In the genomic region with DNA sequence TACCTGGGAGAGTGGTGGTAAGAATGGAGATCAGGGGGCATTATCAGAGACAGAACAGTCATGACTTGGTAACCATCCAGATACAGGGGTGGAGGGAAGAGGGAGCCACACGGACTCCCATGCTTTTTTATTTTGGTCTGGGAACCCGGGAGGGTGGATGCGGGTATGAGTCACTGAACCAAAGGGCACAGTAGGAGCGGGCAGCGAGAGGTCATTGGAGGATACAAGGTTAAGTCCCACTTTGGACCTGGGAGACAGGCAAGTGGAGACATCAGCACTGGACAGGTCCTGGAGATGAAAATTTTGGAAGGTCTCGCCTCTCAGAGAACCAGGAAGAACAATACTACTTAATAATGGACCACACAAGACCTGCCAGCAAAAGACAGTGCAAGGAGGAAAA, we compare ENCODE assay signal across 32 cellular contexts. TPM values are rescaled to one million over a fixed set of nuclear protein-coding genes. Genes with fewer than 3 reads are reported as not detected.
A peak's percentile ranks its signal among the peaks of the same experiment; 100 is the strongest.
DNase-seq lines count a peak whose midpoint lies in the region; ATAC-seq and TF ChIP-seq lines count a peak whose summit lies in the region.
"Had no signal": no experiment of that assay in that cellular context is flagged by ENCODE, and none has a peak within 500 bp of the region (broad histone marks: within the 10 kb centered on the region; RNA-seq: fewer than 3 reads in every experiment).

No MANE protein-coding gene starts in this region.

- peak overlapping the region; percentile 46 for H3K27ac Mint-ChIP-seq in activated naive CD8-positive, alpha-beta T cell
- no peak overlapping the region for H3K27ac Mint-ChIP-seq in activated naive CD8-positive, alpha-beta T cell treated with anti-CD3 and anti-CD28 coated beads, Interleukin-2, amount 50 U/mL, for 24 hours
- peak overlapping the region; percentile 38 for H3K27ac Mint-ChIP-seq in Calu3 (ENCODE audit: unreplicated experiment)
- H3K27ac Mint-ChIP-seq: activated T-helper 2 cell treated with anti-CD3 and anti-CD28 coated beads, Interferon-gamma antibody, Interleukin-2, Interleukin-4, amounts not matched to agents 10 μg/mL and 5 μg/mL and 100 μg/mL, durations not matched to agents 14 hours and 24 hours and 36 hours; stimulated activated naive CD8-positive, alpha-beta T cell treated with anti-CD3 and anti-CD28 coated beads, Interleukin-15, Interleukin-2, amounts not matched to agents 100 ng/mL and 50 ng/mL, for 24 hours had no signal

- CTCF ChIA-PET in Calu3 (lab: Charles Lee), result interaction anchor here (1.0 kb wide), 1 partner anchor 19 kb away, joined by 3 read pairs; no protein-coding TSS in a partner anchor

- H3K27me3 Mint-ChIP-seq in activated naive CD8-positive, alpha-beta T cell, result no peaks in the 10 kb centered on the region
- H3K27me3 Mint-ChIP-seq in activated naive CD8-positive, alpha-beta T cell treated with anti-CD3 and anti-CD28 coated beads, Interleukin-2, amount 50 U/mL, for 24 hours, result no peaks in the 10 kb centered on the region
- H3K27me3 Mint-ChIP-seq in Calu3 (ENCODE audit: unreplicated experiment), result no peaks in the 10 kb centered on the region
- H3K27me3 Mint-ChIP-seq: stimulated activated naive CD8-positive, alpha-beta T cell treated with anti-CD3 and anti-CD28 coated beads, Interleukin-15, Interleukin-2, amounts not matched to agents 100 ng/mL and 50 ng/mL, for 24 hours had no signal

- no peak for DNase-seq in activated naive CD8-positive, alpha-beta T cell treated with anti-CD3 and anti-CD28 coated beads, Interleukin-2, amount 50 U/mL, for 24 hours
- no peak for DNase-seq in Calu3
- peak in 5 of 7 donors; percentile 41 to 65 (median 53) for DNase-seq in adrenal gland
- no peak for DNase-seq in psoas muscle
- no peak for DNase-seq in cerebellar nuclear complex (lab: John Stamatoyannopoulos, UW)
- DNase-seq: activated CD4-positive, alpha-beta T cell treated with anti-CD3 and anti-CD28 coated beads for 48 hours; activated CD8-positive, alpha-beta memory T cell treated with anti-CD3 and anti-CD28 coated beads for 24 hours; activated T-cell treated with anti-CD3 and anti-CD28 coated beads for 4 hours; DMS153; esophagus squamous epithelium; foreskin keratinocyte; head of caudate nucleus; kidney; NCI-H146; NCI-H226; PC-9; retina; SHP77; stimulated activated CD4-positive, alpha-beta T cell treated with anti-CD3 and anti-CD28 coated beads, Interleukin-2, amount 100 ng/mL, for 24 hours; stimulated activated CD8-positive, alpha-beta memory T cell treated with anti-CD3 and anti-CD28 coated beads, Interleukin-4, amount 100 ng/mL, for 48 hours; T-helper 9 cell; testis; WERI-Rb-1 had no signal

- no peak for TF ChIP-seq CTCF in Calu3 (IDR thresholded peaks at IDR 0.05; ENCODE audit: unreplicated experiment)
- TF ChIP-seq CTCF in adrenal gland (IDR thresholded peaks at IDR 0.05), result no peak
- no peak for TF ChIP-seq CTCF in psoas muscle (IDR thresholded peaks at IDR 0.05)

- TF ChIP-seq POLR2A in adrenal gland (IDR thresholded peaks at IDR 0.05), result no peak

- 26 to 61% (median 46%) methylated on average over 5 to 6 of the region's 6 CpGs for WGBS in adrenal gland, 4 donors
- 62 to 70% (median 65%) methylated on average over 6 of the region's 6 CpGs for WGBS in psoas muscle, 3 donors

- no peaks in the 10 kb centered on the region for H3K27me3 ChIP-seq in adrenal gland
- no peaks in the 10 kb centered on the region for H3K27me3 ChIP-seq in psoas muscle (ENCODE audit: insufficient read depth in 3 of 3, low read length in 2 of 3)
- H3K27me3 ChIP-seq: esophagus squamous epithelium, foreskin keratinocyte, pancreas, testis had no signal

- H3K4me3 ChIP-seq in adrenal gland, result no peak overlapping the region
- H3K4me3 ChIP-seq in psoas muscle, result no peak overlapping the region
- H3K4me3 ChIP-seq: esophagus squamous epithelium, GM12878, lung, pancreas, PC-9, testis had no signal

- peaks cover 38% of the 10 kb centered on the region for H3K4me1 Mint-ChIP-seq in activated naive CD8-positive, alpha-beta T cell (ENCODE audit: low read depth)
- H3K4me1 Mint-ChIP-seq in activated naive CD8-positive, alpha-beta T cell treated with anti-CD3 and anti-CD28 coated beads, Interleukin-2, amount 50 U/mL, for 24 hours, result peaks cover 32% of the 10 kb centered on the region
- peaks cover 60% of the 10 kb centered on the region for H3K4me1 Mint-ChIP-seq in Calu3 (ENCODE audit: low read depth, unreplicated experiment)

- H3K4me1 ChIP-seq in adrenal gland (replicated peaks in 1 of 2), result peaks cover 8 to 36% of the 10 kb centered on the region in 2 donors
- peaks cover 26% of the 10 kb centered on the region for H3K4me1 ChIP-seq in psoas muscle
- H3K4me1 ChIP-seq: foreskin keratinocyte, testis had no signal

- H3K27ac ChIP-seq in adrenal gland, result no peak overlapping the region
- H3K27ac ChIP-seq in psoas muscle, result no peak overlapping the region
- H3K27ac ChIP-seq: foreskin keratinocyte, HL-60, KMS-11, PC-9, testis, WERI-Rb-1 had no signal

- H3K9me3 ChIP-seq in adrenal gland (replicated peaks in 1 of 3) (no peaks in the 10 kb centered on the region), psoas muscle (no peaks in the 10 kb centered on the region)
- H3K9me3 ChIP-seq: esophagus squamous epithelium, pancreas, testis had no signal

- peaks cover 8% of the 10 kb centered on the region for H3K36me3 Mint-ChIP-seq in activated naive CD8-positive, alpha-beta T cell
- H3K36me3 Mint-ChIP-seq in activated naive CD8-positive, alpha-beta T cell treated with anti-CD3 and anti-CD28 coated beads, Interleukin-2, amount 50 U/mL, for 24 hours (ENCODE audit: low read depth), result peaks cover 23% of the 10 kb centered on the region
- peaks cover 25% of the 10 kb centered on the region for H3K36me3 Mint-ChIP-seq in Calu3 (ENCODE audit: insufficient read depth, unreplicated experiment)

- no peak overlapping the region for H3K4me3 Mint-ChIP-seq in activated naive CD8-positive, alpha-beta T cell
- no peak overlapping the region for H3K4me3 Mint-ChIP-seq in activated naive CD8-positive, alpha-beta T cell treated with anti-CD3 and anti-CD28 coated beads, Interleukin-2, amount 50 U/mL, for 24 hours
- no peak overlapping the region for H3K4me3 Mint-ChIP-seq in Calu3 (ENCODE audit: low read depth, unreplicated experiment)
- H3K4me3 Mint-ChIP-seq: stimulated activated naive CD8-positive, alpha-beta T cell treated with anti-CD3 and anti-CD28 coated beads, Interleukin-15, Interleukin-2, amounts not matched to agents 100 ng/mL and 50 ng/mL, for 24 hours had no signal

- no TSS peak for BruUV-seq in Calu3 (replicated peaks; lab: Mats Ljungman, UMichigan)

- no peaks in the 10 kb centered on the region for H3K36me3 ChIP-seq in adrenal gland (replicated peaks in 1 of 2)
- H3K36me3 ChIP-seq in psoas muscle (ENCODE audit: insufficient read depth in 1 of 2, low read depth in 1 of 2), result peaks cover 0 to 16% of the 10 kb centered on the region in 2 donors
- H3K36me3 ChIP-seq: pancreas had no signal

- no peak for ATAC-seq in activated naive CD8-positive, alpha-beta T cell treated with anti-CD3 and anti-CD28 coated beads, Interleukin-2, amount 50 U/mL, for 24 hours
- ATAC-seq in psoas muscle (peak in 3 of 4 donors; percentile 36 to 67 (median 64)), HG03457 (IDR thresholded peaks at IDR 0.05; ENCODE audit: unreplicated experiment) (no peak)
- ATAC-seq: foreskin keratinocyte had no signal

- intact Hi-C loops in Calu3 (cut with micrococcal nuclease; ENCODE audit: unreplicated experiment) (no loop called here), adrenal gland (cut with DNase I) (loop anchor here in 1 of 2 donors (10.0 kb wide), 1 partner anchor 68 kb away; the partner anchor contains the start of gene IL17RA), psoas muscle (cut with DNase I) (no loop called here)

- H3K9me3 Mint-ChIP-seq in activated naive CD8-positive, alpha-beta T cell (ENCODE audit: low read depth), result no peaks in the 10 kb centered on the region
- H3K9me3 Mint-ChIP-seq in activated naive CD8-positive, alpha-beta T cell treated with anti-CD3 and anti-CD28 coated beads, Interleukin-2, amount 50 U/mL, for 24 hours, result no peaks in the 10 kb centered on the region
- peaks cover 5% of the 10 kb centered on the region for H3K9me3 Mint-ChIP-seq in Calu3 (ENCODE audit: low read depth, unreplicated experiment)
- H3K9me3 Mint-ChIP-seq: activated T-helper 2 cell treated with anti-CD3 and anti-CD28 coated beads, Interferon-gamma antibody, Interleukin-2, Interleukin-4, amounts not matched to agents 10 μg/mL and 5 μg/mL and 100 μg/mL, durations not matched to agents 14 hours and 24 hours and 36 hours; stimulated activated naive CD8-positive, alpha-beta T cell treated with anti-CD3 and anti-CD28 coated beads, Interleukin-15, Interleukin-2, amounts not matched to agents 100 ng/mL and 50 ng/mL, for 24 hours had no signal

RNA-seq across cellular contexts. Expression of gene HDHD5, which starts 6.7 kb away (rescaled TPM):
- 44.4 and 48.0 TPM in 2 replicates for total RNA-seq in Calu3 (2022)
- total RNA-seq in adrenal gland, result 10 to 100 TPM; 42.6 to 60.8 (median 48.4) TPM
- polyA plus RNA-seq in adrenal gland, result 10 to 100 TPM; 21.9 to 26.5 (median 23.6) TPM
- 10 to 100 TPM; 24.6 to 46.7 (median 28.9) TPM for total RNA-seq in psoas muscle
- 10 to 100 TPM; 33.9 to 68.3 (median 37.4) TPM for polyA plus RNA-seq in psoas muscle

RNA-seq across cellular contexts. Expression of gene TMEM121B, which starts 31.2 kb away (rescaled TPM):
- total RNA-seq in Calu3 (2022) (0.21 and 0.42 TPM in 2 replicates), adrenal gland (1 to 10 TPM in 6 of 8 donors, under 1 TPM in 2; 0.60 to 2.3 (median 1.4) TPM), psoas muscle (under 1 TPM; 0.28 to 0.80 (median 0.64) TPM)
- polyA plus RNA-seq in adrenal gland (under 1 TPM; 0.24 to 0.79 (median 0.30) TPM), psoas muscle (under 1 TPM; 0.03 to 0.14 (median 0.09) TPM)
- total RNA-seq: PC-9 had no signal

Comparison
In these comparisons a context has a peak if more than half of its experiments do, and no peak if none do; other contexts are left out.
1. ATAC-seq: peak in psoas muscle (3 of 4); none in activated naive CD8-positive, alpha-beta T cell treated with anti-CD3 and anti-CD28 coated beads, Interleukin-2, amount 50 U/mL, for 24 hours (single experiment) and HG03457 (single experiment).
2. DNase-seq: peak in adrenal gland (5 of 7); none in activated naive CD8-positive, alpha-beta T cell treated with anti-CD3 and anti-CD28 coated beads, Interleukin-2, amount 50 U/mL, for 24 hours (single experiment), Calu3 (single experiment), psoas muscle (0 of 2) and cerebellar nuclear complex (0 of 2).